8 cellular contexts compared by ENCODE assay signal in the genomic region with DNA sequence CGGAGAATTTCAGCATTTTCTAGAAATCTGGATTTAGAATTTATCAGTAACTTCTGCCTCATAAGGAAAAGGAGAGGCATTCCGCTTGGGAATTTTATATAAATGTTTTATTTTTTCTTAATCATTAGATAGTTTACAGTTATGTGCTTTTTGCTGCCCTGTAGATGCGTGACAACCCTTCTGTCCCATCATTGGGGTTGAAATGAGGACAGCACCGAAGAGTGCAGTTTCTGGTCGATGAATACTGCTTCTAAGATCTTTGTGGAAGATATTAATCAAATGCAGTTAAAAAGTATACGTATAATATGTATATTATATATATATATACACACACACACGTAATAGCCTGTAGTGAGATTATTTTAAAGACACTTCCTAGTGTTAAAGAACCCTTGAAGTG. TPM values are rescaled to one million over a fixed set of nuclear protein-coding genes. Genes with fewer than 3 reads are reported as not detected.
DNase-seq lines count a peak whose midpoint lies in the region; ATAC-seq and TF ChIP-seq lines count a peak whose summit lies in the region.

No MANE protein-coding gene starts in this region.

- H3K27ac Mint-ChIP-seq in activated CD8-positive, alpha-beta T cell treated with anti-CD3 and anti-CD28 coated beads, Interleukin-2, amount 10 ng/mL, durations not matched to agents 7 days and 5 days, result peak overlapping the region; percentile 89

- H3K9me3 Mint-ChIP-seq in activated T-cell treated with anti-CD3 and anti-CD28 coated beads, Interleukin-2, amount 50 U/mL, for 4 hours, result peaks cover 7% of the 10 kb centered on the region
- H3K9me3 Mint-ChIP-seq in activated CD8-positive, alpha-beta T cell treated with anti-CD3 and anti-CD28 coated beads, Interleukin-2, amount 10 ng/mL, durations not matched to agents 7 days and 5 days (ENCODE audit: insufficient read depth), result peaks cover 2% of the 10 kb centered on the region

- peaks cover 16% of the 10 kb centered on the region for H3K36me3 Mint-ChIP-seq in activated T-cell treated with anti-CD3 and anti-CD28 coated beads, Interleukin-2, amount 50 U/mL, for 4 hours (ENCODE audit: insufficient read depth)
- H3K36me3 Mint-ChIP-seq in activated CD8-positive, alpha-beta T cell treated with anti-CD3 and anti-CD28 coated beads, Interleukin-2, amount 10 ng/mL, durations not matched to agents 7 days and 5 days (ENCODE audit: low read depth), result peaks cover 13% of the 10 kb centered on the region

- H3K4me1 Mint-ChIP-seq in activated T-cell treated with anti-CD3 and anti-CD28 coated beads, Interleukin-2, amount 50 U/mL, for 4 hours (ENCODE audit: low read depth), result peaks cover 39% of the 10 kb centered on the region
- peaks cover 43% of the 10 kb centered on the region for H3K4me1 Mint-ChIP-seq in activated CD8-positive, alpha-beta T cell treated with anti-CD3 and anti-CD28 coated beads, Interleukin-2, amount 10 ng/mL, durations not matched to agents 7 days and 5 days (ENCODE audit: low read depth)

- peaks cover 5% of the 10 kb centered on the region; the same call in 1 of the 2 replicates for H3K9me3 ChIP-seq in iPS-20b (ENCODE audit: insufficient read depth, low read depth, low read length)
- no peaks in the 10 kb centered on the region for H3K9me3 ChIP-seq in suprapubic skin

- no peak for TF ChIP-seq EP300 in suprapubic skin (IDR thresholded peaks at IDR 0.05)

- H3K27ac ChIP-seq in iPS-20b (ENCODE audit: low read length), result no peak overlapping the region
- H3K27ac ChIP-seq in suprapubic skin, result no peak overlapping the region

- peak overlapping the region; percentile 98 for H3K4me3 Mint-ChIP-seq in activated T-cell treated with anti-CD3 and anti-CD28 coated beads, Interleukin-2, amount 50 U/mL, for 4 hours
- peak overlapping the region; percentile 93 for H3K4me3 Mint-ChIP-seq in activated CD8-positive, alpha-beta T cell treated with anti-CD3 and anti-CD28 coated beads, Interleukin-2, amount 10 ng/mL, durations not matched to agents 7 days and 5 days

- H3K9ac ChIP-seq in iPS-20b (ENCODE audit: low read depth, low read length), result peak overlapping the region; percentile 93

- POLR2A ChIA-PET in activated CD8-positive, alpha-beta T cell treated with anti-CD3 and anti-CD28 coated beads, Interleukin-2, amount 10 ng/mL, durations not matched to agents 7 days and 5 days (lab: Charles Lee), result no interaction called here
- POLR2A ChIA-PET in GM10248 (lab: Yijun Ruan, JAX), result no interaction called here

- no peak for DNase-seq in activated T-cell treated with anti-CD3 and anti-CD28 coated beads, Interleukin-2, amount 50 U/mL, for 4 hours
- no peak for DNase-seq in activated T-cell treated with anti-CD3 and anti-CD28 coated beads, Interleukin-2, amount 50 U/mL, for 1 hour
- DNase-seq in activated CD8-positive, alpha-beta T cell treated with anti-CD3 and anti-CD28 coated beads, Interleukin-2, amount 10 ng/mL, durations not matched to agents 7 days and 5 days, result no peak
- DNase-seq in suprapubic skin (ENCODE audit: low spot score in 2 of 2) (no peak), GM10248 (ENCODE audit: extremely low spot score) (no peak), DMS 273 treated with DMSO at 0.1 percent for 48 hours (lab: John Stamatoyannopoulos, UW) (no peak)
- no peak for DNase-seq in NK-92 treated with Interleukin-12 subunit alpha and Interleukin-12 subunit beta, amount 100 ng/mL, for 24 hours (lab: John Stamatoyannopoulos, UW)

- no peak for TF ChIP-seq CTCF in suprapubic skin (IDR thresholded peaks at IDR 0.05)
- TF ChIP-seq CTCF in GM10248 (IDR thresholded peaks at IDR 0.05; ENCODE audit: control extremely low read depth, extremely low read depth, low read depth, missing control alignments), result no peak

- no peak for TF ChIP-seq POLR2A in suprapubic skin (IDR thresholded peaks at IDR 0.05)

- H3K27me3 ChIP-seq in iPS-20b (ENCODE audit: insufficient read depth, low read length) (no peaks in the 10 kb centered on the region), suprapubic skin (no peaks in the 10 kb centered on the region)

- WGBS in suprapubic skin, result 29% methylated on average over 7 of the region's 7 CpGs

- CTCF ChIA-PET in activated CD8-positive, alpha-beta T cell treated with anti-CD3 and anti-CD28 coated beads, Interleukin-2, amount 10 ng/mL, durations not matched to agents 7 days and 5 days (lab: Charles Lee), result interaction anchor here (0.9 to 1.5 kb wide), 4 partner anchors 8 to 335 kb away, joined by 3 to 6 read pairs (median 4); no protein-coding TSS in a partner anchor
- CTCF ChIA-PET in GM10248 (lab: Yijun Ruan, JAX), result no interaction called here

- peak overlapping the region; percentile 93 for H3K4me3 ChIP-seq in iPS-20b (ENCODE audit: low read length)
- H3K4me3 ChIP-seq in suprapubic skin, result peak overlapping the region; percentile 60

- H3K27me3 Mint-ChIP-seq in activated T-cell treated with anti-CD3 and anti-CD28 coated beads, Interleukin-2, amount 50 U/mL, for 4 hours (ENCODE audit: low read depth), result no peaks in the 10 kb centered on the region
- H3K27me3 Mint-ChIP-seq in activated CD8-positive, alpha-beta T cell treated with anti-CD3 and anti-CD28 coated beads, Interleukin-2, amount 10 ng/mL, durations not matched to agents 7 days and 5 days (ENCODE audit: low read depth), result no peaks in the 10 kb centered on the region

- peaks cover 20% of the 10 kb centered on the region; the same call in 1 of the 2 replicates for H3K4me1 ChIP-seq in iPS-20b (ENCODE audit: insufficient read depth, low read length)
- H3K4me1 ChIP-seq in suprapubic skin, result peaks cover 39% of the 10 kb centered on the region

- H3K36me3 ChIP-seq in iPS-20b (ENCODE audit: insufficient read depth, low read depth, low read length) (no peaks in the 10 kb centered on the region), suprapubic skin (no peaks in the 10 kb centered on the region)

- no peak for ATAC-seq in activated T-cell treated with anti-CD3 and anti-CD28 coated beads, Interleukin-2, amount 50 U/mL, for 4 hours
- no peak for ATAC-seq in activated CD8-positive, alpha-beta T cell treated with anti-CD3 and anti-CD28 coated beads, Interleukin-2, amount 10 ng/mL, durations not matched to agents 7 days and 5 days

RNA-seq across cellular contexts. Expression of a gene that starts 1.5 kb away (rescaled TPM):
- 100 to 1,000 TPM; 164 to 194 (median 182) TPM for total RNA-seq in activated T-cell treated with anti-CD3 and anti-CD28 coated beads, Interleukin-2, amount 50 U/mL, for 4 hours
- 10 to 100 TPM; 61.7 to 72.3 TPM for total RNA-seq in activated CD8-positive, alpha-beta T cell treated with anti-CD3 and anti-CD28 coated beads, Interleukin-2, amount 10 ng/mL, durations not matched to agents 7 days and 5 days
- total RNA-seq in suprapubic skin, result 100 to 1,000 TPM in 1 of 4 donors, 10 to 100 TPM in 3; 33.4 to 104 (median 46.1) TPM
